Comparison of ENCODE assay signal across 8 cellular contexts in the genomic region with DNA sequence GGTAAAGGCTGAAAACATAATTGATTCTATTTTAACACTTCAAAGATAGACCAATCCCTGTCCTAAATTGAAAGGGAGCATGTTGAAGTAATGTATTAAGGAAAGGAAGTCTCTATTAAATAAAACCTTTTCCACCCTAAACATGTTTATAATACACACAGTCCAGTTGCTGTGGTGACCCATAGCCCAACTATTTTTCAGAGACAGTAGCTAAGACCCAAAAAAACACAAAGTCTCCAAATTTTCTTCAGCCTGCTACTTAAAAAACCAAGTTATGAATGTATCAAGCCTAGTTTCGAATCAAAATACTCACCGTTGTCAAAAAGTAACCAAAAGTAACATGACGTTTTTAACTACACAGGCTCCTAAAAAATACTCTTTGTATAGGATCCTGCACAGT. TPM values are rescaled to one million over a fixed set of nuclear protein-coding genes. Genes with fewer than 3 reads are reported as not detected.
DNase-seq lines count a peak whose midpoint lies in the region; ATAC-seq and TF ChIP-seq lines count a peak whose summit lies in the region.

No MANE protein-coding gene starts in this region.

- H3K4me1 ChIP-seq in H9 (ENCODE audit: insufficient read depth, low read length) (no peaks in the 10 kb centered on the region), skeletal muscle tissue (ENCODE audit: control insufficient read depth in 3 of 3, insufficient read depth in 3 of 3, low read length in 3 of 3) (peaks cover 9 to 34% (median 28%) of the 10 kb centered on the region in 3 donors)

- H3K4me3 ChIP-seq in fibroblast of the aortic adventitia (ENCODE audit: low read depth, low read length), result peak overlapping the region; percentile 84
- H3K4me3 ChIP-seq in skeletal muscle tissue (ENCODE audit: low read length in 3 of 3), result peak overlapping the region in 2 of 3 donors; percentile 91 to 96

- H3K79me1 ChIP-seq in H9 (ENCODE audit: insufficient read depth, low read depth, low read length, poor library complexity, severe bottlenecking), result peaks cover 1% of the 10 kb centered on the region

- H3K23ac ChIP-seq in H9 (ENCODE audit: insufficient read length, low read depth, low read length), result no peak overlapping the region

- TF ChIP-seq CTCF in H9 (conservative IDR thresholded peaks at IDR 0.05) (no peak), fibroblast of the aortic adventitia (IDR thresholded peaks at IDR 0.05; ENCODE audit: insufficient read depth, low read length) (no peak)

- no peak overlapping the region for H4K91ac ChIP-seq in H9 (ENCODE audit: insufficient read length, low read depth, low read length)

- H3K27me3 ChIP-seq in H9 (ENCODE audit: insufficient read depth, low read length) (no peaks in the 10 kb centered on the region), skeletal muscle tissue (ENCODE audit: control insufficient read depth in 3 of 3, insufficient read depth in 3 of 3, low read length in 3 of 3) (no peaks in the 10 kb centered on the region)

- peaks cover 18 to 26% of the 10 kb centered on the region in 2 experiments for H3K4me1 Mint-ChIP-seq in H9
- peaks cover 41% of the 10 kb centered on the region for H3K4me1 Mint-ChIP-seq in T-helper 2 cell treated with Interferon-gamma antibody and Interleukin-4, amounts not matched to agents 5 μg/mL and 100 μg/mL, for 36 hours (ENCODE audit: low read depth)

- no peak overlapping the region for H3K27ac ChIP-seq in H9 (ENCODE audit: insufficient read length, low read depth, low read length)
- H3K27ac ChIP-seq in skeletal muscle tissue (ENCODE audit: low read depth, low read length), result peak overlapping the region; percentile 96

- no peak overlapping the region for H3K56ac ChIP-seq in H9 (ENCODE audit: insufficient read length, low read depth, low read length)

- no peak overlapping the region for H3K18ac ChIP-seq in H9 (ENCODE audit: insufficient read length, low read depth, low read length)

- no peak overlapping the region for H4K5ac ChIP-seq in H9 (ENCODE audit: insufficient read length, low read depth, low read length)

- H2AK5ac ChIP-seq in H9 (ENCODE audit: insufficient read length, low read length), result no peak overlapping the region

- no peak overlapping the region for H4K8ac ChIP-seq in H9 (replicated peaks; ENCODE audit: insufficient read length, low read depth, low read length)

- peaks cover 22% of the 10 kb centered on the region; the same call in 1 of the 2 replicates for H3K79me2 ChIP-seq in H9 (ENCODE audit: insufficient read depth, low read length)

- H3K14ac ChIP-seq in H9 (ENCODE audit: insufficient read depth, low read length), result no peak overlapping the region

- H2AFZ ChIP-seq in H9 (ENCODE audit: low read length), result no peak overlapping the region

- no peak overlapping the region for H3K4ac ChIP-seq in H9 (ENCODE audit: low read depth, low read length)

- DNase-seq in H9 (no peak), fibroblast of the aortic adventitia (ENCODE audit: low read depth) (peak; percentile 49), iPS-NIHi7 (ENCODE audit: extremely low spot score) (no peak), superior temporal gyrus (ENCODE audit: extremely low spot score) (no peak)
- no peak for DNase-seq in T-helper 2 cell treated with Interferon-gamma antibody and Interleukin-4, amounts not matched to agents 5 μg/mL and 100 μg/mL, for 36 hours (ENCODE audit: low spot score)

- ATAC-seq in HG03045 (IDR thresholded peaks at IDR 0.05; ENCODE audit: unreplicated experiment), result no peak
- ATAC-seq in GM21360 (IDR thresholded peaks at IDR 0.05; ENCODE audit: unreplicated experiment), result no peak

- H2BK120ac ChIP-seq in H9 (ENCODE audit: low read depth, low read length, poor library complexity, severe bottlenecking), result no peak overlapping the region

- no peaks in the 10 kb centered on the region for H4K20me1 ChIP-seq in H9 (ENCODE audit: control insufficient read depth, insufficient read depth, insufficient read length)

- H2BK5ac ChIP-seq in H9 (ENCODE audit: insufficient read length, low read length), result no peak overlapping the region

- H3K4me2 ChIP-seq in H9 (ENCODE audit: insufficient read depth, insufficient read length, low read length), result peak overlapping the region; percentile 87

- H3K27ac Mint-ChIP-seq in H9, result peak overlapping the region; percentile 99 to 100 (median 100); a peak in 5 of 7 replicates
- peak overlapping the region; percentile 97 for H3K27ac Mint-ChIP-seq in T-helper 2 cell treated with Interferon-gamma antibody and Interleukin-4, amounts not matched to agents 5 μg/mL and 100 μg/mL, for 36 hours

- H3K9ac ChIP-seq in H9 (ENCODE audit: extremely low read depth, insufficient read length, low read length) (peak overlapping the region; percentile 53), skeletal muscle tissue (ENCODE audit: low read depth in 1 of 3, low read length in 3 of 3) (peak overlapping the region; percentile 82 to 94 (median 90))

- peaks cover 8% of the 10 kb centered on the region for H3K23me2 ChIP-seq in H9 (ENCODE audit: insufficient read length, low read depth, low read length, poor library complexity, severe bottlenecking)

- H3K9me3 Mint-ChIP-seq in H9, result no peaks in the 10 kb centered on the region; a peak in 1 of 5 replicates
- no peaks in the 10 kb centered on the region for H3K9me3 Mint-ChIP-seq in T-helper 2 cell treated with Interferon-gamma antibody and Interleukin-4, amounts not matched to agents 5 μg/mL and 100 μg/mL, for 36 hours

- H2BK20ac ChIP-seq in H9 (ENCODE audit: low read depth, low read length, poor library complexity, severe bottlenecking), result no peak overlapping the region

- peaks cover 3% of the 10 kb centered on the region; the same call in 1 of the 2 replicates for H3K27me3 Mint-ChIP-seq in H9 (ENCODE audit: low read depth)
- H3K27me3 Mint-ChIP-seq in T-helper 2 cell treated with Interferon-gamma antibody and Interleukin-4, amounts not matched to agents 5 μg/mL and 100 μg/mL, for 36 hours (ENCODE audit: low read depth), result no peaks in the 10 kb centered on the region

- no CpG with 5 or more reads among the region's 3 CpGs for WGBS in H9 (ENCODE audit: extremely low coverage, insufficient read length, low lambda C conversion rate)

- no peak overlapping the region for H2BK12ac ChIP-seq in H9 (ENCODE audit: insufficient read length, low read depth, low read length)

- no peak overlapping the region for H2BK15ac ChIP-seq in H9 (ENCODE audit: low read depth, low read length)

- no peaks in the 10 kb centered on the region for H3K36me3 ChIP-seq in skeletal muscle tissue (ENCODE audit: control insufficient read depth in 3 of 3, insufficient read depth in 3 of 3, low read length in 3 of 3)

- peaks cover 1 to 14% (median 4%) of the 10 kb centered on the region in 3 experiments; a peak in 5 of 7 replicates for H3K36me3 Mint-ChIP-seq in H9 (ENCODE audit: insufficient read depth in 1 of 3, low read depth in 3 of 3)
- peaks cover 26% of the 10 kb centered on the region for H3K36me3 Mint-ChIP-seq in T-helper 2 cell treated with Interferon-gamma antibody and Interleukin-4, amounts not matched to agents 5 μg/mL and 100 μg/mL, for 36 hours (ENCODE audit: low read depth)

- H3K9me3 ChIP-seq in H9 (ENCODE audit: control insufficient read depth, low read depth, low read length) (no peaks in the 10 kb centered on the region), skeletal muscle tissue (ENCODE audit: control insufficient read depth in 3 of 3, low read length in 3 of 3) (no peaks in the 10 kb centered on the region)

- H3T11ph ChIP-seq in H9 (ENCODE audit: low read length), result no peak overlapping the region

- peak overlapping the region; percentile 95 to 97 for H3K4me3 Mint-ChIP-seq in H9
- peak overlapping the region; percentile 90 for H3K4me3 Mint-ChIP-seq in T-helper 2 cell treated with Interferon-gamma antibody and Interleukin-4, amounts not matched to agents 5 μg/mL and 100 μg/mL, for 36 hours

RNA-seq across cellular contexts. Expression of a gene that starts 1.6 kb away (rescaled TPM):
- total RNA-seq in H9 (2021) (28.7 and 31.2 TPM in 2 replicates), fibroblast of the aortic adventitia (ENCODE audit: low replicate concordance) (18.4 and 40.9 TPM in 2 replicates), skeletal muscle tissue (13.6 TPM)

RNA-seq across cellular contexts. Expression of a gene that starts 50.1 kb away (rescaled TPM):
- 16.7 TPM in 2 replicates for total RNA-seq in H9 (2021)
- 1.7 TPM in 2 replicates for total RNA-seq in fibroblast of the aortic adventitia (ENCODE audit: low replicate concordance)
- 2.1 TPM for total RNA-seq in skeletal muscle tissue
